23 cellular contexts compared by ENCODE assay signal in the genomic region with DNA sequence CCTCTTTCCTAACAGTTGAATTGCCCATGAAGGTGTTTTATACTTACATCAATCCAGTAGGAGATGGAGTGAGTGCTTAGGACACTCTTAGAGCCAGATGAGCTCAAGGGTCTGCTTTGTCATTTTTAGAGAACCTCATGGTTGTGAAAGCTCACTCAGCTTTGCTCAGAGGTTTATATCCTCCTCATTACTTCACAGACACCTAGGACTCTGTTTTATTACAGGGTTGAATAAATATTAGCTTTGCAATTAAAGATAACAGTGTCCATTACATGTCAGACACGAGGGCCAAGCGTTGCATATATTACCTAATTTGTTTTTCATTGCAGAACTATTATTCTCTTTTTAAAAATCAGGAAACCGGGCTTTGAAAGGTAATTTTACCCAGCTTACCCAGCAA. TPM values are rescaled to one million over a fixed set of nuclear protein-coding genes. Genes with fewer than 3 reads are reported as not detected.
DNase-seq lines count a peak whose midpoint lies in the region; ATAC-seq and TF ChIP-seq lines count a peak whose summit lies in the region.
"Had no signal": no experiment of that assay in that cellular context is flagged by ENCODE, and none has a peak within 500 bp of the region (broad histone marks: within the 10 kb centered on the region; RNA-seq: fewer than 3 reads in every experiment).

No MANE protein-coding gene starts in this region.

- ATAC-seq in activated CD8-positive, alpha-beta memory T cell treated with anti-CD3 and anti-CD28 coated beads, Interleukin-2, amount 10 ng/mL, durations not matched to agents 7 days and 5 days, result no peak
- no peak for ATAC-seq in HG03469 (IDR thresholded peaks at IDR 0.05; ENCODE audit: unreplicated experiment)
- ATAC-seq: activated CD8-positive, alpha-beta T cell treated with anti-CD3 and anti-CD28 coated beads for 36 hours; naive thymus-derived CD4-positive, alpha-beta T cell; SK-N-SH treated with all-trans-retinoic acid at 6 μM for 48 hours; stimulated activated memory B cell treated with anti-CD40 and anti-IgM and Interleukin-4, amounts not matched to agents 10 μg/mL and 1 μg/mL and 100 μg/mL, for 72 hours; WTC11 had no signal

- H3K27me3 Mint-ChIP-seq in brain, result no peaks in the 10 kb centered on the region
- no peaks in the 10 kb centered on the region for H3K27me3 Mint-ChIP-seq in activated CD8-positive, alpha-beta memory T cell treated with anti-CD3 and anti-CD28 coated beads, Interleukin-2, amount 10 ng/mL, durations not matched to agents 7 days and 5 days
- H3K27me3 Mint-ChIP-seq: activated CD8-positive, alpha-beta T cell treated with anti-CD3 and anti-CD28 coated beads for 36 hours; CD4-positive, alpha-beta memory T cell; dendritic cell treated with granulocyte-macrophage colony-stimulating factor and Interleukin-4, amounts not matched to agents 40 ng/mL and 50 ng/mL, for 4 days; naive thymus-derived CD4-positive, alpha-beta T cell; stimulated activated memory B cell treated with anti-CD40 and anti-IgM and Interleukin-4, amounts not matched to agents 10 μg/mL and 1 μg/mL and 100 μg/mL, for 72 hours had no signal

- CTCF ChIA-PET in activated CD8-positive, alpha-beta memory T cell treated with anti-CD3 and anti-CD28 coated beads, Interleukin-2, amount 10 ng/mL, durations not matched to agents 7 days and 5 days (lab: Charles Lee), result interaction anchor here (1.0 kb wide), 1 partner anchor 42 kb away, joined by 5 read pairs; no protein-coding TSS in a partner anchor

- H3K4me1 Mint-ChIP-seq in brain, result peaks cover 17% of the 10 kb centered on the region
- peaks cover under 1% of the 10 kb centered on the region for H3K4me1 Mint-ChIP-seq in activated CD8-positive, alpha-beta memory T cell treated with anti-CD3 and anti-CD28 coated beads, Interleukin-2, amount 10 ng/mL, durations not matched to agents 7 days and 5 days
- H3K4me1 Mint-ChIP-seq: stimulated activated memory B cell treated with anti-CD40 and anti-IgM and Interleukin-4, amounts not matched to agents 10 μg/mL and 1 μg/mL and 100 μg/mL, for 72 hours; WTC11 had no signal

- H3K27ac ChIP-seq in substantia nigra (ENCODE audit: low read depth, low read length, poor library complexity, severe bottlenecking), result peak overlapping the region; percentile 93
- H3K27ac ChIP-seq: adrenal gland, thoracic aorta had no signal

- DNase-seq in DMS53 (lab: John Stamatoyannopoulos, UW), result peak; percentile 48
- DNase-seq in DMS53 treated with DMSO at 0.1 percent for 48 hours (lab: John Stamatoyannopoulos, UW; ENCODE audit: unreplicated experiment), result no peak
- peak; percentile 69 for DNase-seq in NCI-H345 (lab: John Stamatoyannopoulos, UW)
- no peak for DNase-seq in substantia nigra (lab: John Stamatoyannopoulos, UW)
- DNase-seq in activated CD8-positive, alpha-beta memory T cell treated with anti-CD3 and anti-CD28 coated beads, Interleukin-2, amount 10 ng/mL, durations not matched to agents 7 days and 5 days, result no peak
- DNase-seq in ureter (ENCODE audit: low spot score), result no peak
- DNase-seq: 8988T; activated CD8-positive, alpha-beta T cell treated with anti-CD3 and anti-CD28 coated beads for 36 hours; activated T-cell treated with anti-CD3 and anti-CD28 coated beads, Interleukin-2, amount 50 U/mL, for 1 hour; adrenal gland; CD4-positive, alpha-beta memory T cell; mesendoderm; naive thymus-derived CD4-positive, alpha-beta T cell; NCI-H526; occipital lobe had no signal

- H3K9me3 Mint-ChIP-seq in brain, result no peaks in the 10 kb centered on the region
- no peaks in the 10 kb centered on the region for H3K9me3 Mint-ChIP-seq in activated CD8-positive, alpha-beta memory T cell treated with anti-CD3 and anti-CD28 coated beads, Interleukin-2, amount 10 ng/mL, durations not matched to agents 7 days and 5 days (ENCODE audit: low read depth)
- H3K9me3 Mint-ChIP-seq: activated CD8-positive, alpha-beta T cell treated with anti-CD3 and anti-CD28 coated beads for 36 hours; CD4-positive, alpha-beta memory T cell; dendritic cell treated with granulocyte-macrophage colony-stimulating factor and Interleukin-4, amounts not matched to agents 40 ng/mL and 50 ng/mL, for 4 days; naive thymus-derived CD4-positive, alpha-beta T cell; stimulated activated memory B cell treated with anti-CD40 and anti-IgM and Interleukin-4, amounts not matched to agents 10 μg/mL and 1 μg/mL and 100 μg/mL, for 72 hours; T-helper 2 cell treated with Interferon-gamma antibody and Interleukin-4, amounts not matched to agents 5 μg/mL and 100 μg/mL, for 36 hours; WTC11 had no signal

- H3K4me3 Mint-ChIP-seq in brain, result no peak overlapping the region
- no peak overlapping the region for H3K4me3 Mint-ChIP-seq in activated CD8-positive, alpha-beta memory T cell treated with anti-CD3 and anti-CD28 coated beads, Interleukin-2, amount 10 ng/mL, durations not matched to agents 7 days and 5 days
- H3K4me3 Mint-ChIP-seq: activated CD8-positive, alpha-beta T cell treated with anti-CD3 and anti-CD28 coated beads for 36 hours; CD4-positive, alpha-beta memory T cell; dendritic cell treated with granulocyte-macrophage colony-stimulating factor and Interleukin-4, amounts not matched to agents 40 ng/mL and 50 ng/mL, for 4 days; naive thymus-derived CD4-positive, alpha-beta T cell; stimulated activated memory B cell treated with anti-CD40 and anti-IgM and Interleukin-4, amounts not matched to agents 10 μg/mL and 1 μg/mL and 100 μg/mL, for 72 hours; T-helper 2 cell treated with Interferon-gamma antibody and Interleukin-4, amounts not matched to agents 5 μg/mL and 100 μg/mL, for 36 hours; WTC11 had no signal

- H3K36me3 Mint-ChIP-seq in brain, result peaks cover 74% of the 10 kb centered on the region
- peaks cover 44% of the 10 kb centered on the region for H3K36me3 Mint-ChIP-seq in activated CD8-positive, alpha-beta memory T cell treated with anti-CD3 and anti-CD28 coated beads, Interleukin-2, amount 10 ng/mL, durations not matched to agents 7 days and 5 days

- TF ChIP-seq CTCF in brain (conservative IDR thresholded peaks at IDR 0.05), result no peak

- peak overlapping the region in 3 of 5 experiments; percentile 41 to 55 (median 50) for H3K27ac Mint-ChIP-seq in brain
- H3K27ac Mint-ChIP-seq in activated CD8-positive, alpha-beta memory T cell treated with anti-CD3 and anti-CD28 coated beads, Interleukin-2, amount 10 ng/mL, durations not matched to agents 7 days and 5 days, result no peak overlapping the region
- H3K27ac Mint-ChIP-seq: activated CD8-positive, alpha-beta T cell treated with anti-CD3 and anti-CD28 coated beads for 36 hours; CD4-positive, alpha-beta memory T cell; dendritic cell treated with granulocyte-macrophage colony-stimulating factor and Interleukin-4, amounts not matched to agents 40 ng/mL and 50 ng/mL, for 4 days; stimulated activated memory B cell treated with anti-CD40 and anti-IgM and Interleukin-4, amounts not matched to agents 10 μg/mL and 1 μg/mL and 100 μg/mL, for 72 hours; T-helper 2 cell treated with Interferon-gamma antibody and Interleukin-4, amounts not matched to agents 5 μg/mL and 100 μg/mL, for 36 hours; WTC11 had no signal

RNA-seq across cellular contexts. Expression of a gene that starts 16.2 kb away (rescaled TPM):
- polyA plus RNA-seq in brain (ENCODE audit: insufficient read depth, low read depth, low replicate concordance), result 47.5 TPM
- total RNA-seq in activated CD8-positive, alpha-beta memory T cell treated with anti-CD3 and anti-CD28 coated beads, Interleukin-2, amount 10 ng/mL, durations not matched to agents 7 days and 5 days, result under 1 TPM; 0.47 to 0.70 TPM
- 2.1 TPM for total RNA-seq in ureter
- polyA plus RNA-seq: naive thymus-derived CD4-positive, alpha-beta T cell had no signal

Comparison
In these comparisons a context has a peak if more than half of its experiments do, and no peak if none do; other contexts are left out.
1. DNase-seq: peak in DMS53 (single experiment) and NCI-H345 (single experiment); none in DMS53 treated with DMSO at 0.1 percent for 48 hours (single experiment), substantia nigra (0 of 49), activated CD8-positive, alpha-beta memory T cell treated with anti-CD3 and anti-CD28 coated beads, Interleukin-2, amount 10 ng/mL, durations not matched to agents 7 days and 5 days (single experiment) and ureter (single experiment).